ENCODE assay signal across 25 cellular contexts in genomic region chr22:48346911-48347310, GRCh38.
"Had no signal": no experiment of that assay in that cellular context is flagged by ENCODE, and none has a peak within 500 bp of the region (broad histone marks: within the 10 kb centered on the region; RNA-seq: fewer than 3 reads in every experiment).

No MANE protein-coding gene starts in this region.

- H3K4me3 ChIP-seq: dorsolateral prefrontal cortex, gastrocnemius medialis, hepatocyte, left lung, lower lobe of right lung, pancreas, right lobe of liver, smooth muscle cell, testis, tibial artery had no signal

- ATAC-seq: esophagus mucosa; gastrocnemius medialis; left cardiac atrium; left lung; natural killer cell; pancreas; right lobe of liver; stimulated activated memory B cell treated with anti-CD40 and anti-IgM and Interleukin-4, amounts not matched to agents 10 μg/mL and 1 μg/mL and 100 μg/mL, for 72 hours; stimulated activated naive CD8-positive, alpha-beta T cell treated with anti-CD3 and anti-CD28 coated beads, Interleukin-15, Interleukin-2, amounts not matched to agents 100 U/mL and 50 U/mL, for 24 hours had no signal

- H3K9me3 ChIP-seq: gastrocnemius medialis, left lung, lower lobe of right lung, neutrophil, pancreas, right lobe of liver, testis, tibial artery had no signal

- H3K36me3 ChIP-seq: gastrocnemius medialis, left lung, lower lobe of right lung, neutrophil, pancreas, right lobe of liver, tibial artery had no signal

- DNase-seq: cortex of kidney; effector CD4-positive, alpha-beta T cell; foreskin fibroblast; gastrocnemius medialis; left cardiac atrium; left lung; lower lobe of right lung; natural killer cell; pancreas; stimulated activated CD4-positive, alpha-beta T cell treated with anti-CD3 and anti-CD28 coated beads, Interleukin-2, amount 100 ng/mL, for 24 hours; stimulated activated CD4-positive, alpha-beta T cell treated with anti-CD3 and anti-CD28 coated beads, Interleukin-4, amount 100 ng/mL, for 24 hours; stimulated activated naive CD8-positive, alpha-beta T cell treated with anti-CD3 and anti-CD28 coated beads, Interleukin-15, Interleukin-2, amounts not matched to agents 100 U/mL and 50 U/mL, for 24 hours; substantia nigra; testis; tibial artery had no signal

- H3K4me1 ChIP-seq: gastrocnemius medialis, left lung, lower lobe of right lung, pancreas, right lobe of liver, testis, tibial artery had no signal

- H3K36me3 Mint-ChIP-seq: natural killer cell; stimulated activated memory B cell treated with anti-CD40 and anti-IgM and Interleukin-4, amounts not matched to agents 10 μg/mL and 1 μg/mL and 100 μg/mL, for 72 hours; type B pancreatic cell had no signal

- H3K27ac ChIP-seq: dorsolateral prefrontal cortex, epithelial cell of prostate, gastrocnemius medialis, hepatocyte, left lung, lower lobe of right lung, neutrophil, pancreas, right lobe of liver, testis, tibial artery had no signal

- H3K4me3 Mint-ChIP-seq: natural killer cell; stimulated activated memory B cell treated with anti-CD40 and anti-IgM and Interleukin-4, amounts not matched to agents 10 μg/mL and 1 μg/mL and 100 μg/mL, for 72 hours; type B pancreatic cell had no signal

- H3K4me1 Mint-ChIP-seq: natural killer cell; stimulated activated memory B cell treated with anti-CD40 and anti-IgM and Interleukin-4, amounts not matched to agents 10 μg/mL and 1 μg/mL and 100 μg/mL, for 72 hours had no signal

- H3K27me3 Mint-ChIP-seq: stimulated activated memory B cell treated with anti-CD40 and anti-IgM and Interleukin-4, amounts not matched to agents 10 μg/mL and 1 μg/mL and 100 μg/mL, for 72 hours had no signal

- H3K27ac Mint-ChIP-seq: natural killer cell; progenitor cell of endocrine pancreas; stimulated activated memory B cell treated with anti-CD40 and anti-IgM and Interleukin-4, amounts not matched to agents 10 μg/mL and 1 μg/mL and 100 μg/mL, for 72 hours; type B pancreatic cell had no signal

- H3K4me2 ChIP-seq: hepatocyte, smooth muscle cell had no signal

- H3K27me3 ChIP-seq: right lobe of liver, testis had no signal

- FAIRE-seq: pancreas had no signal

- H3K9me3 Mint-ChIP-seq: natural killer cell; stimulated activated memory B cell treated with anti-CD40 and anti-IgM and Interleukin-4, amounts not matched to agents 10 μg/mL and 1 μg/mL and 100 μg/mL, for 72 hours; type B pancreatic cell had no signal
